28 cellular contexts compared by ENCODE assay signal in the genomic region with DNA sequence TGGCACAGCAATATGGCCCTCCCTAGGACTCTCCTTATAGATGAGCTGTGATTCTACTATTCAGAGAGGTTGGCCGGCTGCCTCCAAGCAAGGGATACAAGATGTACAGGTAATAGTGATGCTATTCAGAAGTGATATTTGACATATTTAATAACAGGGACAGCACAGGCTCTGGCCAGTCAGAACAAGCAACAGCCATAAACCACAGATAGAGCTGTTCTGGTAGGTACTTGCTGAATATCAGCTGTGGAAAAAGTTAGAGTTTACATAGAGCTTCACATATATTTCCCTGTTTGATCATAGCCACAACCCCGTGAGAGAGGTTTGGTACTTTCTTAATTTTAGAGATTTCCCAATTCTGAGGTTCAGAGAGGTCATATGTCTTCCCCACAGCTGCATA.
"Had no signal": no experiment of that assay in that cellular context is flagged by ENCODE, and none has a peak within 500 bp of the region (broad histone marks: within the 10 kb centered on the region; RNA-seq: fewer than 3 reads in every experiment).

No MANE protein-coding gene starts in this region.

- H3K27me3 ChIP-seq: neural progenitor cell, ovary, right lobe of liver, sigmoid colon, stomach, thyroid gland, tibial nerve, upper lobe of left lung, vagina had no signal

- DNase-seq: natural killer cell; occipital lobe; ovary; posterior cingulate gyrus; psoas muscle; right cardiac atrium; right lobe of liver; sigmoid colon; small intestine; stimulated activated CD4-positive, alpha-beta T cell treated with anti-CD3 and anti-CD28 coated beads, Interleukin-15, amount 100 ng/mL, for 24 hours; stimulated activated CD4-positive, alpha-beta T cell treated with anti-CD3 and anti-CD28 coated beads, Interleukin-2, amount 100 ng/mL, for 24 hours; stimulated activated CD4-positive, alpha-beta T cell treated with anti-CD3 and anti-CD28 coated beads, Interleukin-2, amount 100 ng/mL, for 48 hours; stimulated activated CD4-positive, alpha-beta T cell treated with anti-CD3 and anti-CD28 coated beads, Interleukin-4, amount 100 ng/mL, for 24 hours; stimulated activated naive B cell treated with anti-CD40 and anti-IgM and Interleukin-4, amounts not matched to agents 10 μg/mL and 1 μg/mL and 100 μg/mL, for 72 hours; stimulated activated naive CD4-positive, alpha-beta T cell treated with Interleukin-2 at 50 U/mL for 16 hours; stomach; thyroid gland; trophoblast cell; upper lobe of left lung had no signal

- H3K9me3 ChIP-seq: ovary, psoas muscle, right lobe of liver, sigmoid colon, stomach, thoracic aorta, thyroid gland, tibial nerve, upper lobe of left lung, vagina had no signal

- H3K4me3 ChIP-seq: neural progenitor cell, ovary, psoas muscle, right lobe of liver, sigmoid colon, stomach, thoracic aorta, thyroid gland, tibial nerve, upper lobe of left lung, vagina had no signal

- H3K4me3 Mint-ChIP-seq: natural killer cell; nephron; neural progenitor cell; stimulated activated effector memory CD8-positive, alpha-beta T cell treated with anti-CD3 and anti-CD28 coated beads, Interleukin-12 subunit alpha, Interleukin-12 subunit beta, amount 100 ng/mL, for 72 hours; stimulated activated naive B cell treated with anti-CD40 and anti-IgM and Interleukin-4, amounts not matched to agents 10 μg/mL and 1 μg/mL and 100 μg/mL, for 72 hours; stimulated activated naive CD8-positive, alpha-beta T cell treated with anti-CD3 and anti-CD28 coated beads, Interleukin-15, Interleukin-2, amounts not matched to agents 100 ng/mL and 50 ng/mL, for 24 hours had no signal

- H3K27ac Mint-ChIP-seq: natural killer cell; nephron; neural progenitor cell; progenitor cell of endocrine pancreas; stimulated activated effector memory CD8-positive, alpha-beta T cell treated with anti-CD3 and anti-CD28 coated beads, Interleukin-12 subunit alpha, Interleukin-12 subunit beta, amount 100 ng/mL, for 72 hours; stimulated activated naive B cell treated with anti-CD40 and anti-IgM and Interleukin-4, amounts not matched to agents 10 μg/mL and 1 μg/mL and 100 μg/mL, for 72 hours; stimulated activated naive CD8-positive, alpha-beta T cell treated with anti-CD3 and anti-CD28 coated beads, Interleukin-15, Interleukin-2, amounts not matched to agents 100 ng/mL and 50 ng/mL, for 24 hours had no signal

- H3K9ac ChIP-seq: neural progenitor cell, parathyroid adenoma had no signal

- H2AFZ ChIP-seq: neural progenitor cell, parathyroid adenoma had no signal

- H3K4me1 ChIP-seq: neural progenitor cell, parathyroid adenoma, psoas muscle, right lobe of liver, stomach, vagina had no signal

- H3K9me3 Mint-ChIP-seq: natural killer cell; stimulated activated effector memory CD8-positive, alpha-beta T cell treated with anti-CD3 and anti-CD28 coated beads, Interleukin-12 subunit alpha, Interleukin-12 subunit beta, amount 100 ng/mL, for 72 hours; stimulated activated naive B cell treated with anti-CD40 and anti-IgM and Interleukin-4, amounts not matched to agents 10 μg/mL and 1 μg/mL and 100 μg/mL, for 72 hours; stimulated activated naive CD8-positive, alpha-beta T cell treated with anti-CD3 and anti-CD28 coated beads, Interleukin-15, Interleukin-2, amounts not matched to agents 100 ng/mL and 50 ng/mL, for 24 hours had no signal

- H3K36me3 Mint-ChIP-seq: natural killer cell; neural progenitor cell; stimulated activated effector memory CD8-positive, alpha-beta T cell treated with anti-CD3 and anti-CD28 coated beads, Interleukin-12 subunit alpha, Interleukin-12 subunit beta, amount 100 ng/mL, for 72 hours; stimulated activated naive B cell treated with anti-CD40 and anti-IgM and Interleukin-4, amounts not matched to agents 10 μg/mL and 1 μg/mL and 100 μg/mL, for 72 hours had no signal

- H3K4me2 ChIP-seq: neural progenitor cell had no signal

- H3K36me3 ChIP-seq: neural progenitor cell, ovary, right lobe of liver, sigmoid colon, stomach, thoracic aorta, thyroid gland, tibial nerve, upper lobe of left lung, vagina had no signal

- H3K4me1 Mint-ChIP-seq: natural killer cell; nephron; stimulated activated effector memory CD8-positive, alpha-beta T cell treated with anti-CD3 and anti-CD28 coated beads, Interleukin-12 subunit alpha, Interleukin-12 subunit beta, amount 100 ng/mL, for 72 hours; stimulated activated naive B cell treated with anti-CD40 and anti-IgM and Interleukin-4, amounts not matched to agents 10 μg/mL and 1 μg/mL and 100 μg/mL, for 72 hours had no signal

- H3K79me2 ChIP-seq: parathyroid adenoma had no signal

- ATAC-seq: natural killer cell; psoas muscle; right cardiac atrium; right lobe of liver; stimulated activated effector memory CD8-positive, alpha-beta T cell treated with anti-CD3 and anti-CD28 coated beads, Interleukin-12 subunit alpha, Interleukin-12 subunit beta, amount 100 ng/mL, for 72 hours; stimulated activated naive B cell treated with anti-CD40 and anti-IgM and Interleukin-4, amounts not matched to agents 10 μg/mL and 1 μg/mL and 100 μg/mL, for 72 hours had no signal

- H3K27ac ChIP-seq: neural progenitor cell, ovary, parathyroid adenoma, psoas muscle, right lobe of liver, sigmoid colon, stomach, thoracic aorta, thyroid gland, tibial nerve, upper lobe of left lung, vagina had no signal
